10 cellular contexts compared by ENCODE assay signal in the genomic region with DNA sequence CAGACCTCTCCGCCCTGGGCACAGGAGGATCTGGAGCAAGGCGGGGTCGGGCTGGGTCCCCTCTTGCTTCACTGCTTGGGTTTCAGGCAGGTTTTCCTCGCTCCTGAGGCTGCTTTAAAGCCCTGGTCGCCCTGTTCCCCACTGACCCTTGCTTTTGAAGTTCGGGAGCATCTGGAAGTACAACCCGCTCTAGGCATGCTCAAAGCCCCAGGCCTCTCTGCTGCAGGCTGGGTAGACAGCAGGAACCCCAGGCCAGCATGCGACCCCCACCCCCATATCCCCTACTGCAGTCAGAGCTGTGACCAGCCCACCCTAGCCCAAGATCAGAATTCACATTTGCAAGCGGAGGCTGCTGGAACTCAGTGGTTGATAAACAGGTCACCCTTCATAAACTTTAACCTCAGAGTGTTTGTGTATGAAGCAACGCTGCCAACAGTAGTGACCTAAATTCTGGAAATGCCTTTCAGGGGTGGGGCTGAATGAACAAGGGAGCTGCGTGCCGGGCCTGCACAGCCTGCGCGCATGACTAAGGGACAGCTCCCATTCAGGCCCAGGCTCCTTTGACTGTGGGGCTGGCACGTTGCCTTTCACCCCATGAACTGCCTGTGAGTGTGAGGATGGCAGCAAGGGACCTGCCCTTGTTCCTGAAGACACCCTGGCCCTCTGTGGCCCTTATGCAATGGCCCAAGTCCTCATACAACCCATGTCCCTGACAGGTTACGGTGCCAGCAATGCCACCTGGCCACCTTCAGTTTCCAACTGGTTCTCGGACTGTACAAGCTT. TPM values are rescaled to one million over a fixed set of nuclear protein-coding genes. Genes with fewer than 3 reads are reported as not detected.
DNase-seq lines count a peak whose midpoint lies in the region; ATAC-seq and TF ChIP-seq lines count a peak whose summit lies in the region.
"Had no signal": no experiment of that assay in that cellular context is flagged by ENCODE, and none has a peak within 500 bp of the region (broad histone marks: within the 10 kb centered on the region; RNA-seq: fewer than 3 reads in every experiment).

No MANE protein-coding gene starts in this region.

- no peak overlapping the region for H3K27ac Mint-ChIP-seq in endodermal cell
- H3K27ac Mint-ChIP-seq in CD8-positive, alpha-beta T cell, result no peak overlapping the region

- no peaks in the 10 kb centered on the region for H3K27me3 ChIP-seq in endodermal cell (ENCODE audit: control insufficient read depth, insufficient read depth, low read length, poor library complexity, severe bottlenecking)
- no peaks in the 10 kb centered on the region for H3K27me3 ChIP-seq in CD8-positive, alpha-beta T cell (ENCODE audit: insufficient read depth, low read length)

- intact Hi-C loops in CD8-positive, alpha-beta T cell (cut with DNase I, micrococcal nuclease), result no loop called here

- TF ChIP-seq CTCF in endodermal cell (conservative IDR thresholded peaks at IDR 0.05), result peak; percentile 8
- no peak for TF ChIP-seq CTCF in CD8-positive, alpha-beta T cell (IDR thresholded peaks at IDR 0.05)

- H3K4me1 ChIP-seq in endodermal cell (ENCODE audit: control insufficient read depth, insufficient read depth, low read length) (peaks cover 6% of the 10 kb centered on the region), mesodermal cell (ENCODE audit: control insufficient read depth, insufficient read depth, low read length, poor library complexity, severe bottlenecking) (peaks cover 29% of the 10 kb centered on the region)
- H3K4me1 ChIP-seq in CD8-positive, alpha-beta T cell (ENCODE audit: insufficient read depth, low read length), result peaks cover 8% of the 10 kb centered on the region

- CTCF ChIA-PET in CD8-positive, alpha-beta T cell (lab: Charles Lee), result no interaction called here

- H3K36me3 Mint-ChIP-seq in endodermal cell (ENCODE audit: low read depth), result no peaks in the 10 kb centered on the region
- no peaks in the 10 kb centered on the region for H3K36me3 Mint-ChIP-seq in CD8-positive, alpha-beta T cell
- H3K36me3 Mint-ChIP-seq: CD4-positive, alpha-beta memory T cell had no signal

- POLR2A ChIA-PET in CD8-positive, alpha-beta T cell (lab: Charles Lee), result no interaction called here

- no peaks in the 10 kb centered on the region for H3K9me3 ChIP-seq in endodermal cell (ENCODE audit: control insufficient read depth, low read length)
- no peaks in the 10 kb centered on the region for H3K9me3 ChIP-seq in mesodermal cell (ENCODE audit: control insufficient read depth, low read length)
- H3K9me3 ChIP-seq in CD8-positive, alpha-beta T cell (ENCODE audit: low read length), result no peaks in the 10 kb centered on the region

- H3K36me3 ChIP-seq in endodermal cell (ENCODE audit: control insufficient read depth, insufficient read depth, low read length), result no peaks in the 10 kb centered on the region
- H3K36me3 ChIP-seq in mesodermal cell (ENCODE audit: control insufficient read depth, insufficient read depth, low read length), result peaks cover 2% of the 10 kb centered on the region
- no peaks in the 10 kb centered on the region for H3K36me3 ChIP-seq in CD8-positive, alpha-beta T cell (ENCODE audit: insufficient read depth, low read length)

- no peak overlapping the region for H3K4me3 Mint-ChIP-seq in endodermal cell
- H3K4me3 Mint-ChIP-seq in CD8-positive, alpha-beta T cell, result no peak overlapping the region

- no peak for ATAC-seq in CD8-positive, alpha-beta T cell

- peaks cover 17% of the 10 kb centered on the region for H3K4me1 Mint-ChIP-seq in endodermal cell
- H3K4me1 Mint-ChIP-seq in CD8-positive, alpha-beta T cell (ENCODE audit: low read depth), result peaks cover 24% of the 10 kb centered on the region

- no peak overlapping the region for H3K9ac ChIP-seq in endodermal cell (ENCODE audit: extremely low read depth, low read length, poor library complexity, severe bottlenecking)

- H3K27me3 Mint-ChIP-seq in endodermal cell (ENCODE audit: insufficient read depth), result peaks cover 7% of the 10 kb centered on the region
- no peaks in the 10 kb centered on the region for H3K27me3 Mint-ChIP-seq in CD8-positive, alpha-beta T cell (ENCODE audit: low read depth)

- no peak overlapping the region for H3K4me3 ChIP-seq in endodermal cell (ENCODE audit: low read length)
- no peak overlapping the region for H3K4me3 ChIP-seq in mesodermal cell (ENCODE audit: extremely low read depth, insufficient read depth, low read length, poor library complexity, severe bottlenecking)
- no peak overlapping the region for H3K4me3 ChIP-seq in CD8-positive, alpha-beta T cell (ENCODE audit: low read depth, low read length)

- 88 to 95% methylated on average over 9 to 17 of the region's 17 CpGs for WGBS in endodermal cell (ENCODE audit: insufficient coverage in 1 of 2, insufficient read length in 1 of 2), 2 experiments
- 79 to 80% methylated on average over 14 to 17 of the region's 17 CpGs for WGBS in mesodermal cell (ENCODE audit: insufficient coverage in 2 of 2), 2 experiments

- H3K27ac ChIP-seq in endodermal cell (ENCODE audit: low read depth, low read length), result peak overlapping the region; percentile 57
- H3K27ac ChIP-seq in mesodermal cell (ENCODE audit: low read depth, low read length, severe bottlenecking), result peak overlapping the region; percentile 94
- no peak overlapping the region for H3K27ac ChIP-seq in CD8-positive, alpha-beta T cell (ENCODE audit: low read depth, low read length)

- DNase-seq in 8988T, result peak; percentile 94
- peak; percentile 93 for DNase-seq in LHCN-M2 (ENCODE audit: low read depth)
- no peak for DNase-seq in endodermal cell
- DNase-seq in stimulated activated CD4-positive, alpha-beta T cell treated with anti-CD3 and anti-CD28 coated beads, Interleukin-2, amount 100 ng/mL, for 48 hours, result no peak
- DNase-seq in SKM-1 (lab: John Stamatoyannopoulos, UW; ENCODE audit: unreplicated experiment), result no peak
- DNase-seq in NCI-H2081 (lab: John Stamatoyannopoulos, UW), result no peak
- DNase-seq in CD8-positive, alpha-beta T cell, result no peak
- DNase-seq: MM.1S had no signal

- no peaks in the 10 kb centered on the region for H3K9me3 Mint-ChIP-seq in endodermal cell
- no peaks in the 10 kb centered on the region for H3K9me3 Mint-ChIP-seq in CD8-positive, alpha-beta T cell
- H3K9me3 Mint-ChIP-seq: CD4-positive, alpha-beta memory T cell had no signal

RNA-seq across cellular contexts. Expression of a gene that starts 52.5 kb away (rescaled TPM):
- total RNA-seq in LHCN-M2 (2014; rRNA removed) (6.9 and 7.4 TPM in 2 replicates), endodermal cell (10 to 100 TPM; 13.2 to 18.9 TPM)
- polyA plus RNA-seq in LHCN-M2 (2012), result 14.0 TPM
- 5.6 TPM for polyA plus RNA-seq in endodermal cell (2013, experiment 1 of 2)
- polyA plus RNA-seq in endodermal cell (2013, experiment 2 of 2), result 5.0 TPM
- polyA plus RNA-seq in mesodermal cell (2013, experiment 1 of 2), result 3.1 TPM
- 4.4 TPM for polyA plus RNA-seq in mesodermal cell (2013, experiment 2 of 2)
- 1 to 10 TPM; 4.4 to 4.5 TPM for total RNA-seq in CD8-positive, alpha-beta T cell

Comparison
In these comparisons a context has a peak if more than half of its experiments do, and no peak if none do; other contexts are left out.
1. DNase-seq: peak in 8988T (single experiment) and LHCN-M2 (single experiment); none in endodermal cell (single experiment), stimulated activated CD4-positive, alpha-beta T cell treated with anti-CD3 and anti-CD28 coated beads, Interleukin-2, amount 100 ng/mL, for 48 hours (0 of 2), SKM-1 (single experiment), NCI-H2081 (0 of 2) and CD8-positive, alpha-beta T cell (0 of 7).